ENCODE assay signal across 8 cellular contexts in the genomic region with DNA sequence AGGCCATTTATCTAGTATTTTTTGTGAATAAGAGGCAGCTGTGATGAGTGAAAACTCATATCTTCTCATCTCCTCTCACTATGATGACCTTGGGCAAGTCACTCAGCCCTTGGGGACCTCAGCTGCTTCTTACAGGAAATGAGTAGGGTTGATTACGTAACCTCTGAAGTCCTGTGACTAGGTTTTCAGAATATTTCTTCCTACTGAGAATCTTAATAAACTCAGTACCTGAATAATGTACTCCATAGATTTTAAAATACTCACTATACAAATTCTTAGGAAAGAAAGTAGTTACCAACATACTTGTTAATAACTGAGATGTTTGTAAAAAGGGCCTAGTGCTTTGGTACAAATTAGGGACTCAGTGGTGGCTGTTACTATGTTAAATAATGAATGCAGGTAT.
A peak's percentile ranks its signal among the peaks of the same experiment; 100 is the strongest.
DNase-seq lines count a peak whose midpoint lies in the region; ATAC-seq, FAIRE-seq and TF ChIP-seq lines count a peak whose summit lies in the region.

No MANE protein-coding gene starts in this region.

- POLR2A ChIA-PET in activated CD4-positive, alpha-beta memory T cell treated with anti-CD3 and anti-CD28 coated beads, Interleukin-2, amount 10 ng/mL, durations not matched to agents 7 days and 5 days (lab: Charles Lee), result interaction anchor here (1.0 kb wide), 1 partner anchor 12 kb away, joined by 6 read pairs; no protein-coding TSS in a partner anchor

- 95% methylated on average over 1 of the region's 1 CpG for WGBS in hepatocyte (ENCODE audit: low lambda C conversion rate, missing lambda C conversion rate)

- CTCF ChIA-PET in activated CD4-positive, alpha-beta memory T cell treated with anti-CD3 and anti-CD28 coated beads, Interleukin-2, amount 10 ng/mL, durations not matched to agents 7 days and 5 days (lab: Charles Lee), result interaction anchor here (0.6 to 1.8 kb wide), 6 partner anchors 9 to 75 kb away, joined by 3 to 10 read pairs (median 3); no protein-coding TSS in a partner anchor

- DNase-seq in GM12891 (ENCODE audit: insufficient read length, low spot score) (peak; percentile 25), LHCN-M2 (ENCODE audit: low read depth) (peak; percentile 89), hepatocyte (ENCODE audit: low spot score) (peak; percentile 43), type B pancreatic cell (ENCODE audit: extremely low spot score, unreplicated experiment) (no peak), NCI-H510A treated with DMSO at 0.1 percent for 48 hours (lab: John Stamatoyannopoulos, UW) (no peak), mucosa of gallbladder (ENCODE audit: low spot score) (no peak)
- peak; percentile 53 for DNase-seq in activated CD4-positive, alpha-beta memory T cell treated with anti-CD3 and anti-CD28 coated beads, Interleukin-2, amount 10 ng/mL, durations not matched to agents 7 days and 5 days

- H3K4me1 Mint-ChIP-seq in activated CD4-positive, alpha-beta memory T cell treated with anti-CD3 and anti-CD28 coated beads, Interleukin-2, amount 10 ng/mL, durations not matched to agents 7 days and 5 days, result peaks cover 41% of the 10 kb centered on the region
- peaks cover 33% of the 10 kb centered on the region for H3K4me1 Mint-ChIP-seq in type B pancreatic cell (ENCODE audit: unreplicated experiment)

- H3K27ac ChIP-seq in hepatocyte, result peak overlapping the region; percentile 85

- H3K4me3 ChIP-seq in hepatocyte, result no peak overlapping the region

- no peaks in the 10 kb centered on the region for H3K27me3 ChIP-seq in hepatocyte

- H4K20me1 ChIP-seq in hepatocyte (ENCODE audit: insufficient read depth, poor library complexity, severe bottlenecking), result no peaks in the 10 kb centered on the region

- TF ChIP-seq POLR2A in GM12891 (IDR thresholded peaks at IDR 0.05; ENCODE audit: low read depth, low read length), result no peak

- no peaks in the 10 kb centered on the region for H3K9me3 ChIP-seq in hepatocyte (ENCODE audit: low read depth)

- no peak overlapping the region for H2AFZ ChIP-seq in hepatocyte

- peak; percentile 61 for ATAC-seq in GM21576 (IDR thresholded peaks at IDR 0.05; ENCODE audit: unreplicated experiment)

- H3K9me2 ChIP-seq in hepatocyte (replicated peaks; ENCODE audit: insufficient read depth), result no peaks in the 10 kb centered on the region

- no peaks in the 10 kb centered on the region for H3K79me2 ChIP-seq in hepatocyte

- peaks cover 3% of the 10 kb centered on the region for H3K27me3 Mint-ChIP-seq in activated CD4-positive, alpha-beta memory T cell treated with anti-CD3 and anti-CD28 coated beads, Interleukin-2, amount 10 ng/mL, durations not matched to agents 7 days and 5 days
- no peaks in the 10 kb centered on the region for H3K27me3 Mint-ChIP-seq in type B pancreatic cell

- FAIRE-seq in GM12891 (lab: Jason Lieb, UNC), result no peak

- H3K36me3 ChIP-seq in hepatocyte (replicated peaks; ENCODE audit: insufficient read depth, low read depth), result no peaks in the 10 kb centered on the region

- no peak for TF ChIP-seq CTCF in hepatocyte (IDR thresholded peaks at IDR 0.05; ENCODE audit: poor library complexity)
- no peak for TF ChIP-seq CTCF in type B pancreatic cell (conservative IDR thresholded peaks at IDR 0.05)

- no peaks in the 10 kb centered on the region for H3K9me3 Mint-ChIP-seq in activated CD4-positive, alpha-beta memory T cell treated with anti-CD3 and anti-CD28 coated beads, Interleukin-2, amount 10 ng/mL, durations not matched to agents 7 days and 5 days
- peaks cover 3% of the 10 kb centered on the region for H3K9me3 Mint-ChIP-seq in type B pancreatic cell

- peaks cover 17% of the 10 kb centered on the region for H3K36me3 Mint-ChIP-seq in activated CD4-positive, alpha-beta memory T cell treated with anti-CD3 and anti-CD28 coated beads, Interleukin-2, amount 10 ng/mL, durations not matched to agents 7 days and 5 days (ENCODE audit: low read depth)
- peaks cover 14% of the 10 kb centered on the region for H3K36me3 Mint-ChIP-seq in type B pancreatic cell

- H3K4me1 ChIP-seq in hepatocyte (ENCODE audit: insufficient read depth), result peaks cover 16% of the 10 kb centered on the region

- H3K4me3 Mint-ChIP-seq in activated CD4-positive, alpha-beta memory T cell treated with anti-CD3 and anti-CD28 coated beads, Interleukin-2, amount 10 ng/mL, durations not matched to agents 7 days and 5 days, result no peak overlapping the region
- no peak overlapping the region for H3K4me3 Mint-ChIP-seq in type B pancreatic cell

- H3K27ac Mint-ChIP-seq in activated CD4-positive, alpha-beta memory T cell treated with anti-CD3 and anti-CD28 coated beads, Interleukin-2, amount 10 ng/mL, durations not matched to agents 7 days and 5 days, result peak overlapping the region; percentile 7
- peak overlapping the region; percentile 54 for H3K27ac Mint-ChIP-seq in type B pancreatic cell

- H3K4me2 ChIP-seq in hepatocyte, result no peak overlapping the region

TF ChIP-seq in GM12891, 5 proteins besides CTCF, POLR2A, EP300 and RAD21:
- TF ChIP-seq PAX5 (IDR thresholded peaks at IDR 0.05; ENCODE audit: insufficient read depth, low read length, severe bottlenecking) (no peak), SPI1 (IDR thresholded peaks at IDR 0.05; ENCODE audit: low read depth, low read length) (0 out of 2 replicates have a peak, but pooled peaks have one; percentile 2)

Comparison
In these comparisons a context has a peak if more than half of its experiments do, and no peak if none do; other contexts are left out.
1. DNase-seq: peak in GM12891 (single experiment), LHCN-M2 (single experiment), activated CD4-positive, alpha-beta memory T cell treated with anti-CD3 and anti-CD28 coated beads, Interleukin-2, amount 10 ng/mL, durations not matched to agents 7 days and 5 days (single experiment) and hepatocyte (single experiment); none in type B pancreatic cell (single experiment), NCI-H510A treated with DMSO at 0.1 percent for 48 hours (single experiment) and mucosa of gallbladder (single experiment).